ENCODE assay signal across 1 cellular context in genomic region chr14:81380009-81380408, GRCh38. TPM values are rescaled to one million over a fixed set of nuclear protein-coding genes. Genes with fewer than 3 reads are reported as not detected.
"Had no signal": no experiment of that assay in that cellular context is flagged by ENCODE, and none has a peak within 500 bp of the region (broad histone marks: within the 10 kb centered on the region; RNA-seq: fewer than 3 reads in every experiment).

No MANE protein-coding gene starts in this region.

RNA-seq across cellular contexts. Expression of gene STON2, which starts 20.1 kb away (rescaled TPM):
- polyA plus RNA-seq: endothelial cell of umbilical vein had no signal
